ENCODE assay signal across 32 cellular contexts in the genomic region with DNA sequence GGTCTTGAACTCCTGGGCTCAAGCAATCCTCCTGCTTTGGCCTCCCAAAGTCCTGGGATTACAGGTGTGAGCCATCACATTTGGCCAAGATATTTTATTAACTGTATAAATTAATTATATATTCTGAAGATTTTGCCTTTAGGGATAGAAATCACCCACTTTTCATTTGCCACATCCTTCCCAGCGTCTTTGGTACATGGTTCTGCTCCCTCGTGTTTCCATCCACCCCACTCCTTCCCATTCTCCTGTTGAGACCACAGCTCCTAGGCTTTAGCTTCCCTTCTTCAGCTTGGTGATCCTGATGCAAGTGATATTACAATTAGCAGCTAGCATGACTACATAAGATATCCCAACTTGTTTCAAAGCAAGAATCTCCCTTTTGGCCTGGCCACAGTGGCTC. TPM values are rescaled to one million over a fixed set of nuclear protein-coding genes. Genes with fewer than 3 reads are reported as not detected.
"Had no signal": no experiment of that assay in that cellular context is flagged by ENCODE, and none has a peak within 500 bp of the region (broad histone marks: within the 10 kb centered on the region; RNA-seq: fewer than 3 reads in every experiment).

No MANE protein-coding gene starts in this region.

- H3K9me3 ChIP-seq: ascending aorta, Peyer's patch had no signal

- H3K27ac ChIP-seq: ascending aorta, Peyer's patch, VCaP had no signal

- H3K36me3 Mint-ChIP-seq: activated CD4-positive, alpha-beta memory T cell treated with anti-CD3 and anti-CD28 coated beads for 36 hours had no signal

- H3K9me3 Mint-ChIP-seq: activated B cell treated with CpG ODN at 0.5 μM for 24 hours; activated CD4-positive, alpha-beta memory T cell treated with anti-CD3 and anti-CD28 coated beads for 36 hours had no signal

- H3K4me3 ChIP-seq: ascending aorta, K562, Peyer's patch had no signal

- H3K4me1 ChIP-seq: Peyer's patch had no signal

- ATAC-seq: K562 had no signal

- DNase-seq: activated B cell treated with CpG ODN at 0.5 μM for 24 hours; activated CD4-positive, alpha-beta memory T cell treated with anti-CD3 and anti-CD28 coated beads for 36 hours; activated CD4-positive, alpha-beta T cell treated with anti-CD3 and anti-CD28 coated beads for 4 hours; activated CD4-positive, alpha-beta T cell treated with anti-CD3 and anti-CD28 coated beads, Interleukin-2, amount 50 U/mL, for 1 hour; activated CD4-positive, CD25-positive, alpha-beta regulatory T cell treated with anti-CD3 and anti-CD28 coated beads, Interleukin-2, amount 50 U/mL, for 72 hours; activated CD8-positive, alpha-beta memory T cell treated with anti-CD3 and anti-CD28 coated beads, Interleukin-2, amount 50 U/mL, for 4 hours; activated effector memory CD4-positive, alpha-beta T cell treated with Interleukin-2 at 50 U/mL for 16 hours; activated naive CD4-positive, alpha-beta T cell treated with anti-CD3 and anti-CD28 coated beads, Interleukin-2, amount 50 U/mL, for 16 hours; activated naive CD8-positive, alpha-beta T cell treated with anti-CD3 and anti-CD28 coated beads, Interleukin-2, amount 10 ng/mL, durations not matched to agents 7 days and 5 days; activated T-cell treated with anti-CD3 and anti-CD28 coated beads for 4 hours; activated T-cell treated with anti-CD3 and anti-CD28 coated beads, Interleukin-2, amount 50 U/mL, for 48 hours; amygdala; caudate nucleus; NCI-H1092 treated with DMSO at 0.1 percent for 48 hours; NCI-H1417 treated with DMSO at 0.1 percent for 48 hours; NCI-H187 treated with DMSO at 0.1 percent for 48 hours; NCI-H2081 treated with DMSO at 0.1 percent for 48 hours; NCI-H345; NCI-H524 treated with DMSO at 0.1 percent for 48 hours; RPMI8226; SHP77 treated with DMSO at 0.1 percent for 48 hours; SW 1271; T-helper 1 cell; T-helper 2 cell; T-helper 9 cell had no signal

- H3K27ac Mint-ChIP-seq: activated B cell treated with CpG ODN at 0.5 μM for 24 hours; activated CD4-positive, alpha-beta memory T cell treated with anti-CD3 and anti-CD28 coated beads for 36 hours; activated naive CD8-positive, alpha-beta T cell treated with anti-CD3 and anti-CD28 coated beads, Interleukin-2, amount 10 ng/mL, durations not matched to agents 7 days and 5 days had no signal

- H3K27me3 Mint-ChIP-seq: activated B cell treated with CpG ODN at 0.5 μM for 24 hours; activated CD4-positive, alpha-beta memory T cell treated with anti-CD3 and anti-CD28 coated beads for 36 hours had no signal

- H3K4me3 Mint-ChIP-seq: activated B cell treated with CpG ODN at 0.5 μM for 24 hours; activated CD4-positive, alpha-beta memory T cell treated with anti-CD3 and anti-CD28 coated beads for 36 hours; activated naive CD8-positive, alpha-beta T cell treated with anti-CD3 and anti-CD28 coated beads, Interleukin-2, amount 10 ng/mL, durations not matched to agents 7 days and 5 days had no signal

- H3K27me3 ChIP-seq: ascending aorta, Peyer's patch had no signal

- H3K36me3 ChIP-seq: ascending aorta, Peyer's patch had no signal

RNA-seq across cellular contexts. Expression of gene CPA1, which starts 8.4 kb away (rescaled TPM):
- total RNA-seq: activated B cell treated with CpG ODN at 0.5 μM for 24 hours; activated CD4-positive, alpha-beta memory T cell treated with anti-CD3 and anti-CD28 coated beads for 36 hours; activated naive CD8-positive, alpha-beta T cell treated with anti-CD3 and anti-CD28 coated beads, Interleukin-2, amount 10 ng/mL, durations not matched to agents 7 days and 5 days; ascending aorta; bronchial epithelial cell; M059J; NCI-H460; Peyer's patch had no signal
- polyA plus RNA-seq: K562 had no signal

RNA-seq across cellular contexts. Expression of gene CPA5, which starts 44.1 kb away (rescaled TPM):
- total RNA-seq: activated B cell treated with CpG ODN at 0.5 μM for 24 hours, ascending aorta, bronchial epithelial cell, M059J, NCI-H460, Peyer's patch had no signal
